ENCODE assay signal across 13 cellular contexts in genomic region chrX:133783273-133783672, GRCh38.
DNase-seq lines count a peak whose midpoint lies in the region; ATAC-seq, FAIRE-seq and TF ChIP-seq lines count a peak whose summit lies in the region.
"Had no signal": no experiment of that assay in that cellular context is flagged by ENCODE, and none has a peak within 500 bp of the region (broad histone marks: within the 10 kb centered on the region; RNA-seq: fewer than 3 reads in every experiment).

No MANE protein-coding gene starts in this region.

- no peak overlapping the region for H3K27ac Mint-ChIP-seq in T-helper 17 cell
- H3K27ac Mint-ChIP-seq: immature natural killer cell had no signal

- peaks cover 3% of the 10 kb centered on the region for H3K4me1 Mint-ChIP-seq in T-helper 17 cell
- H3K4me1 Mint-ChIP-seq: immature natural killer cell had no signal

- no peak overlapping the region for H3K4me3 Mint-ChIP-seq in T-helper 17 cell
- H3K4me3 Mint-ChIP-seq: immature natural killer cell had no signal

- FAIRE-seq in GM12892 (lab: Jason Lieb, UNC), result peak; percentile 89
- FAIRE-seq in RCC 7860 (lab: Jason Lieb, UNC), result no peak

- ATAC-seq in GM19463 (IDR thresholded peaks at IDR 0.05; ENCODE audit: unreplicated experiment), result peak; percentile 79
- ATAC-seq in HG02884 (IDR thresholded peaks at IDR 0.05; ENCODE audit: unreplicated experiment), result peak; percentile 83
- ATAC-seq in T-helper 17 cell, result peak; percentile 51

- TF ChIP-seq POLR2A in GM12892 (IDR thresholded peaks at IDR 0.05; ENCODE audit: low read depth, low read length), result no peak

- no peaks in the 10 kb centered on the region for H3K9me3 ChIP-seq in T-helper 17 cell (ENCODE audit: control insufficient read depth, low read length, poor library complexity, severe bottlenecking)

- CTCF ChIA-PET in RWPE1 (lab: Yijun Ruan, JAX), result interaction anchor here (1.5 kb wide), 1 partner anchor 9 kb away, joined by 5 read pairs; no protein-coding TSS in a partner anchor

- no peaks in the 10 kb centered on the region for H3K27me3 Mint-ChIP-seq in T-helper 17 cell

- H3K27ac ChIP-seq in RWPE1, result no peak overlapping the region

- H3K36me3 Mint-ChIP-seq in T-helper 17 cell (ENCODE audit: low read depth), result no peaks in the 10 kb centered on the region
- H3K36me3 Mint-ChIP-seq: immature natural killer cell had no signal

- TF ChIP-seq CTCF in RWPE1 (conservative IDR thresholded peaks at IDR 0.05; ENCODE audit: low read depth), result no peak

- DNase-seq in GM12892 (ENCODE audit: insufficient read length) (no peak), T-helper 17 cell (no peak), RWPE1 (ENCODE audit: low spot score) (no peak), SKM-1 (lab: John Stamatoyannopoulos, UW; ENCODE audit: unreplicated experiment) (no peak), RCC 7860 (ENCODE audit: low spot score) (no peak)
- no peak for DNase-seq in activated CD4-positive, alpha-beta T cell treated with anti-CD3 and anti-CD28 coated beads, Interleukin-2, amount 50 U/mL, for 1 hour
- DNase-seq: AML-193; erythroblast; GF-D8; immature natural killer cell; stimulated activated CD4-positive, alpha-beta T cell treated with anti-CD3 and anti-CD28 coated beads, Interleukin-2, amount 100 ng/mL, for 24 hours had no signal

- POLR2A ChIA-PET in RWPE1 (lab: Yijun Ruan, JAX; ENCODE audit: low non-redundant PET), result no interaction called here
